8 cellular contexts compared by ENCODE assay signal in the genomic region with DNA sequence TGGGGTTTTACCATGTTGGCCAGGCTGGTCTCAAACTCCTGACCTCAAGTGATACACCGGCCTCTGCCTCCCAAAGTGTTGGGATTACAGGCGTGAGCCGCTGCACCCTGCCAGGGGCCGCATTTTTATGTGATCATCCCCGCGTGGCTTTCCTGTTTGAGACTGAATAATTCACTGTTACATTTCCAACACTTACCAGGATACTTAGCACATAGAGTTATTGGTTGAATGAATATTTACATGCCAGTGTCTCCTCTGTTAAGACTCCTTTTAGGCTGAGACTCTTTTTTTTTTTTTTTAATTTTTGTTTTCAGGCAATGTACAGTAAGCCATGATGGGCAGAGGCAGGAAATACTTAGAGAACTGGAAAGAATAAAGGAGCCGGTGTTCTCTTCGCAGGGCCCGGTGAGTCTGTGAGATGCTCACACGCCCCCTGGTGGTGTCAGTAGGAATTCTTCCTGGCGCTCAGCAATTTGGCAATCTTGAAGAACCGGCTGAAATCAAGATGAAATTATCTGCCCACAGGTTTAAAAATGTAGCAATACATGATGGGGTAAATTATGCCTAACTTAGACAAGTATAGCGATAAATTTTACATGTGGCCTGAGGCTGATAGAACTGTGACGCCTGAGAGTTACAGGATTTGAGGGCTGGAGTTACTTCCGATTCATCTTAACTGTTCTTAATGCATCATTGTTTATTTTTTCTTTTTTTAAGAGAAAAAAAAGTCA. TPM values are rescaled to one million over a fixed set of nuclear protein-coding genes. Genes with fewer than 3 reads are reported as not detected.
A peak's percentile ranks its signal among the peaks of the same experiment; 100 is the strongest.
DNase-seq lines count a peak whose midpoint lies in the region; ATAC-seq and TF ChIP-seq lines count a peak whose summit lies in the region.

No MANE protein-coding gene starts in this region.

- H3K9me2 ChIP-seq in MM.1S (replicated peaks; ENCODE audit: insufficient read depth, low read length) = no peaks in the 10 kb centered on the region

- H3K27ac ChIP-seq in MM.1S (ENCODE audit: low read length) = no peak overlapping the region
- H3K27ac ChIP-seq in SJSA1 = peak overlapping the region; percentile 19; the same call in 1 of the 2 replicates
- H3K27ac ChIP-seq in foreskin keratinocyte = no peak overlapping the region
- no peak overlapping the region for H3K27ac ChIP-seq in suprapubic skin

- H3K9me3 ChIP-seq in MM.1S (replicated peaks; ENCODE audit: insufficient read depth, low read length) = no peaks in the 10 kb centered on the region
- H3K9me3 ChIP-seq in SJSA1 (replicated peaks) = no peaks in the 10 kb centered on the region
- no peaks in the 10 kb centered on the region for H3K9me3 ChIP-seq in suprapubic skin

- H3K9ac ChIP-seq in MM.1S (ENCODE audit: low read length) = no peak overlapping the region

- H3F3A ChIP-seq in MM.1S (ENCODE audit: insufficient read depth, low read length) = no peaks in the 10 kb centered on the region

- TF ChIP-seq EP300 in suprapubic skin (IDR thresholded peaks at IDR 0.05) = no peak

- no peak for TF ChIP-seq POLR2A in suprapubic skin (IDR thresholded peaks at IDR 0.05)

- no peaks in the 10 kb centered on the region for H3K79me2 ChIP-seq in MM.1S (ENCODE audit: low read length)

- H3K36me3 ChIP-seq in MM.1S (replicated peaks; ENCODE audit: insufficient read depth, low read length) (no peaks in the 10 kb centered on the region), SJSA1 (no peaks in the 10 kb centered on the region), suprapubic skin (no peaks in the 10 kb centered on the region)

- H2AFZ ChIP-seq in MM.1S (ENCODE audit: low read length) = peak overlapping the region; percentile 44; the same call in 1 of the 2 replicates

- H4K20me1 ChIP-seq in MM.1S (ENCODE audit: insufficient read depth, low read length) = no peaks in the 10 kb centered on the region

- H3K4me2 ChIP-seq in MM.1S (ENCODE audit: low read depth, low read length) = peak overlapping the region; percentile 48; the same call in 1 of the 2 replicates

- H3K27me3 ChIP-seq in MM.1S (replicated peaks; ENCODE audit: insufficient read depth, low read length) = no peaks in the 10 kb centered on the region
- H3K27me3 ChIP-seq in SJSA1 (replicated peaks) = no peaks in the 10 kb centered on the region
- no peaks in the 10 kb centered on the region for H3K27me3 ChIP-seq in foreskin keratinocyte
- no peaks in the 10 kb centered on the region for H3K27me3 ChIP-seq in suprapubic skin

- ATAC-seq in foreskin keratinocyte (peak; percentile 65), omental fat pad (ENCODE audit: low FRiP score) (peak; percentile 89), GM19324 (IDR thresholded peaks at IDR 0.05; ENCODE audit: low FRiP score, unreplicated experiment) (no peak)

- H3K4me3 ChIP-seq in MM.1S (ENCODE audit: low read length) = no peak overlapping the region
- H3K4me3 ChIP-seq in SJSA1 = no peak overlapping the region; the same call in 1 of the 2 replicates
- no peak overlapping the region for H3K4me3 ChIP-seq in suprapubic skin

- TF ChIP-seq CTCF in MM.1S (IDR thresholded peaks at IDR 0.05; ENCODE audit: low read length) (peak; percentile 88), foreskin keratinocyte (conservative IDR thresholded peaks at IDR 0.05) (peak; percentile 94), omental fat pad (IDR thresholded peaks at IDR 0.05) (peak in 1 of 3 donors; percentile 85), suprapubic skin (IDR thresholded peaks at IDR 0.05) (peak; percentile 87 to 93)

- peak; percentile 86 for DNase-seq in EL
- peak; percentile 80 for DNase-seq in MM.1S
- DNase-seq in SJSA1 (ENCODE audit: low read depth in 1 of 2, low spot score in 2 of 2) = peak; percentile 77 to 88
- DNase-seq in activated effector memory CD4-positive, alpha-beta T cell treated with anti-CD3 and anti-CD28 coated beads, Interleukin-2, amount 50 U/mL, for 16 hours = peak; percentile 92
- DNase-seq in foreskin keratinocyte = peak in 1 of 2 donors; percentile 74
- DNase-seq in omental fat pad (ENCODE audit: low spot score) = peak; percentile 84
- DNase-seq in suprapubic skin (ENCODE audit: low spot score in 2 of 2) = peak; percentile 89 to 90

- WGBS in suprapubic skin = 10% methylated on average over 15 of the region's 15 CpGs

- no peaks in the 10 kb centered on the region for H3K4me1 ChIP-seq in MM.1S (ENCODE audit: low read length)
- H3K4me1 ChIP-seq in SJSA1 (replicated peaks) = peaks cover 17% of the 10 kb centered on the region
- no peaks in the 10 kb centered on the region for H3K4me1 ChIP-seq in foreskin keratinocyte
- peaks cover 3% of the 10 kb centered on the region for H3K4me1 ChIP-seq in suprapubic skin

RNA-seq across cellular contexts. Expression of gene RNF114, which starts 7.6 kb away (rescaled TPM):
- 168 and 175 TPM in 2 replicates for total RNA-seq in SJSA1 (2014; rRNA removed; shearing (Covaris generic))
- total RNA-seq in foreskin keratinocyte = 44.1 and 50.9 TPM in 2 replicates
- 54.6 and 57.7 TPM in 2 replicates for polyA plus RNA-seq in foreskin keratinocyte
- total RNA-seq in omental fat pad = 100 to 1,000 TPM; 133 to 163 (median 146) TPM
- total RNA-seq in suprapubic skin = 100 to 1,000 TPM; 134 to 150 (median 138) TPM

RNA-seq across cellular contexts. Expression of gene SPATA2, which starts 13.2 kb away (rescaled TPM):
- 2.5 and 3.5 TPM in 2 replicates for total RNA-seq in SJSA1 (2014; rRNA removed; shearing (Covaris generic))
- total RNA-seq in foreskin keratinocyte (5.6 and 5.7 TPM in 2 replicates), omental fat pad (1 to 10 TPM; 3.3 to 6.4 (median 3.6) TPM), suprapubic skin (1 to 10 TPM; 7.3 to 9.3 (median 8.7) TPM)
- 4.6 and 5.0 TPM in 2 replicates for polyA plus RNA-seq in foreskin keratinocyte

RNA-seq across cellular contexts. Expression of gene SNAI1, which starts 54.2 kb away (rescaled TPM):
- 11.4 and 24.2 TPM in 2 replicates for total RNA-seq in SJSA1 (2014; rRNA removed; shearing (Covaris generic))
- 0.04 TPM in 1 of 2 replicates, not detected in the other for total RNA-seq in foreskin keratinocyte
- 0.04 TPM in 1 of 2 replicates, not detected in the other for polyA plus RNA-seq in foreskin keratinocyte
- total RNA-seq in omental fat pad = 10 to 100 TPM in 1 of 4 donors, 1 to 10 TPM in 3; 3.3 to 23.8 (median 8.7) TPM
- total RNA-seq in suprapubic skin = 1 to 10 TPM in 3 of 4 donors, under 1 TPM in 1; 0.56 to 4.1 (median 1.4) TPM
